ENCODE assay signal across 9 cellular contexts in the genomic region with DNA sequence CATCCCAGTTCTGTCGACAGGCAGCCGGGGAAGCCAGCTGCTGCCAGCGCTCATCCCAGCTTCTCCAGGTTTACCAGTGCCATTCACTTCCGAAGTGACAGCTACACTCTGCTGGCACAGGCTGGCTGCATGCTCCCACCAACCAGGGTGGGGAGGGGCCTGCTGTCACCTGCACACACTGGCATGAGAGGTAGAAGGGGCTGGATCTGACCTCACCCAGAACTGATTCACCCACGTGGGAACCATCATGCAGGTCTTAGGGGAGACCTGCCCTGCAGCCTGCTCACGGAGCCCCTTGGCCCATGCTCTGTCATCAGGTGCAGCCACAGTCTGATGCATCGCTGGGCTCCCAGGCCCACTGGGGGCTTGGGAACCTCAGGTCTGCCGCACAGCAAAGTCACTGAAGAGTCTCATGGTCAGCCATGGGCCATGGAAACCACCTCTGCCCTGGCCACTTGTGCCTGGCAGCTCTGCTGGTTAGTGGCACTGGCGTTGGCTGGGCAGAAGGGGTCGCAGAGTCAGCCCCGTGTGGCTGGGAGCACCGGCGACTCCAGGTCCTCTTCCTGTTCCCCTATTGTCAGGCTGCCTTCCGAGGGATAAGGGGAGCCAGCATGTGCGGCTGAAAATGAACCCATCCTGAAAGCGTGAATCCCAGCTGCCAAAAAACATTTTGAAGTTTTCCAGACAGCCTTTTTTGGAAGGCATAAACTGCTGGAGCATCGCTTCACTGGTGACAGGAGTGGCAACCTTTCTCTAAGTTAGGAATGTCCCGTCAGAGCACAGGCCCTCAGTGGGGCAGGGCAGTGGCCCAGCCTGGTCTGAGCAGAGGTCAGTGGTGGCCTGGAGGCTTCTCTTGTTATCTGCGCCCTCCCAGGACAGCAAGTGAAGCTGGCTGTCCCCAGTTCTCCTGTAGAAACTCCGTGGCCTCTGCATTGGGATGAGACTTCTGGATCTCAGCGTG.
"Had no signal": no experiment of that assay in that cellular context is flagged by ENCODE, and none has a peak within 500 bp of the region (broad histone marks: within the 10 kb centered on the region; RNA-seq: fewer than 3 reads in every experiment).

No MANE protein-coding gene starts in this region.

- DNase-seq: activated CD4-positive, alpha-beta T cell treated with anti-CD3 and anti-CD28 coated beads for 4 hours; activated naive CD4-positive, alpha-beta T cell treated with anti-CD3 and anti-CD28 coated beads, Interleukin-2, amount 10 ng/mL, durations not matched to agents 7 days and 5 days; central memory CD4-positive, alpha-beta T cell; dermis blood vessel endothelial cell; erythroblast; left cardiac atrium; stimulated activated CD4-positive, alpha-beta T cell treated with anti-CD3 and anti-CD28 coated beads, Interleukin-4, amount 100 ng/mL, for 4 hours; stimulated activated naive CD8-positive, alpha-beta T cell treated with anti-CD3 and anti-CD28 coated beads, Interleukin-15, amount 100 ng/mL, for 72 hours; T-helper 1 cell had no signal
